11 cellular contexts compared by ENCODE assay signal in the genomic region with DNA sequence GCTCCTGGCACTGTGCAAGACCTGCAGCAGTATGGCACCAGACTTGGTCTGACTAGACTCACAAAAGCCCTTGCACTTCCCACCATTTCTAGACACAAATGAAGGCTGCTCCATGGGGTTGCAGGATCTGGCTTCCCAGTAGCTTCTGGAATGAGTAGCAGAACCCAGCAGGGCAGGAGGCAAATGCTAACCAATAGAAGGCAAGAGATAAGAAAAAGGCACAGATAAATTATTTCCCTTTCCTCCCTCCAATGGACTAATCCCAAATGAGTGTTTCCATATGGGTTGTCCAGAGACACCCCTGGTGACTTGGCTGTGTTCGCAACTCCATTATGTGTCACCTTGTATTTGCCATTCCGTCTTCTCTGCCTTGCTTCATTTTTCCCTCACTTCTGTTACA.
"Had no signal": no experiment of that assay in that cellular context is flagged by ENCODE, and none has a peak within 500 bp of the region (broad histone marks: within the 10 kb centered on the region; RNA-seq: fewer than 3 reads in every experiment).

No MANE protein-coding gene starts in this region.

- H3K27me3 ChIP-seq: brain microvascular endothelial cell, neutrophil, tibial nerve had no signal

- DNase-seq: activated CD4-positive, alpha-beta memory T cell treated with anti-CD3 and anti-CD28 coated beads for 36 hours; activated CD4-positive, alpha-beta T cell treated with anti-CD3 and anti-CD28 coated beads for 1 hour; activated effector memory CD4-positive, alpha-beta T cell treated with anti-CD3 and anti-CD28 coated beads, Interleukin-2, amount 50 U/mL, for 16 hours; activated T-cell treated with anti-CD3 and anti-CD28 coated beads, Interleukin-2, amount 50 U/mL, for 4 hours; brain microvascular endothelial cell; posterior cingulate gyrus; small intestine; SW 1271 had no signal

- ATAC-seq: activated T-cell treated with anti-CD3 and anti-CD28 coated beads, Interleukin-2, amount 50 U/mL, for 4 hours; esophagus mucosa had no signal

- H3K27ac ChIP-seq: brain microvascular endothelial cell, neutrophil, tibial nerve had no signal

- H3K4me3 ChIP-seq: tibial nerve had no signal

- H3K9me3 ChIP-seq: neutrophil, tibial nerve had no signal
